ENCODE assay signal across 8 cellular contexts in the genomic region with DNA sequence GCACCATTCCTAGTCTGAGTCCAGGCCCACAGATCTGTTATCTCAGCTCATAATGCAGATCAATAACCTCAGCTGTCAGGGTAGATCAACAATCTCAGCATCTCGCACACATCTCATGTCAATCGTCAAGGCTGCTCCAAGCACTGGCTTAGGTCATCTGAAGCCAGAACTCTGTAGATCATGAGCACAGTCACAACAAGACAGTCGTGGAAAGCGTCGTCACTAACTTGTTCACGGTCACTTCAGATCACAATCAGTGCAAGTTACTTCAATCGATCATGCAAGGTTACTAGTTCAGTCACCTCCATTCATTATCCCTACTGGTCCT.
DNase-seq lines count a peak whose midpoint lies in the region; ATAC-seq, FAIRE-seq and TF ChIP-seq lines count a peak whose summit lies in the region.

No MANE protein-coding gene starts in this region.

- RAD21 ChIA-PET in GM12878 (lab: Charles Lee; ENCODE audit: unreplicated experiment): interaction anchor here (1.5 kb wide), 1 partner anchor 24 kb away, joined by 3 read pairs; no protein-coding TSS in a partner anchor

- ATAC-seq in HG03558 (IDR thresholded peaks at IDR 0.05; ENCODE audit: extremely low read depth, unreplicated experiment): peak; percentile 13
- ATAC-seq in GM12878: no peak
- ATAC-seq in memory B cell (ENCODE audit: low read depth): no peak

- H3K4me1 ChIP-seq in GM12878 (ENCODE audit: control insufficient read depth, insufficient read depth, low read length): peaks cover 19% of the 10 kb centered on the region
- peaks cover 5 to 22% of the 10 kb centered on the region in 2 donors for H3K4me1 ChIP-seq in uterus

- H3K27me3 ChIP-seq in GM12878 (replicated peaks in 1 of 2; ENCODE audit: control insufficient read depth in 2 of 2, insufficient read depth in 2 of 2, low read length in 1 of 2): no peaks in the 10 kb centered on the region
- H3K27me3 ChIP-seq in uterus: no peaks in the 10 kb centered on the region

- CTCF ChIA-PET in GM12878 (lab: Yijun Ruan, JAX): interaction anchor here (1.2 kb wide), 1 partner anchor 24 kb away, joined by 4 read pairs; no protein-coding TSS in a partner anchor

- peaks cover 6% of the 10 kb centered on the region for H3K36me3 Mint-ChIP-seq in memory B cell

- intact Hi-C loops in GM12878 (cut with micrococcal nuclease; ENCODE audit: unreplicated experiment) (no loop called here), uterus (cut with DNase I; ENCODE audit: low total_unique reads) (no loop called here)

- no peaks in the 10 kb centered on the region for H3K36me3 ChIP-seq in GM12878 (ENCODE audit: control insufficient read depth in 2 of 2, insufficient read depth in 2 of 2, low read length in 1 of 2)
- no peaks in the 10 kb centered on the region for H3K36me3 ChIP-seq in uterus

- H3K4me1 Mint-ChIP-seq in memory B cell: peaks cover 34% of the 10 kb centered on the region

- POLR2A ChIA-PET in GM12878 (lab: Charles Lee): interaction anchor here (1.6 kb wide), 1 partner anchor 9 kb away, joined by 3 read pairs; no protein-coding TSS in a partner anchor

- peak overlapping the region; percentile 93 for H3K4me3 Mint-ChIP-seq in memory B cell

- H3K9ac ChIP-seq in GM12878 (ENCODE audit: control insufficient read depth, insufficient read depth, low read length): peak overlapping the region; percentile 75

- TF ChIP-seq RAD21 in GM12878 (IDR thresholded peaks at IDR 0.05; ENCODE audit: insufficient read depth, low read depth, low read length): no peak

- TF ChIP-seq CTCF in C4-2B (conservative IDR thresholded peaks at IDR 0.05) (no peak), GM12878 (IDR thresholded peaks at IDR 0.05 in 2 of 3, conservative IDR thresholded peaks at IDR 0.05 in 1 of 3; ENCODE audit: control insufficient read depth in 2 of 3, extremely low read depth in 1 of 3, insufficient read depth in 1 of 3, low read depth in 3 of 3, low read length in 3 of 3) (no peak), uterus (IDR thresholded peaks at IDR 0.05) (no peak)

- no peak for TF ChIP-seq EP300 in GM12878 (IDR thresholded peaks at IDR 0.05; ENCODE audit: borderline replicate concordance in 1 of 2, control insufficient read depth in 1 of 2, low read depth in 2 of 2, low read length in 2 of 2)

- H3K27ac ChIP-seq in C4-2B: peak overlapping the region; percentile 86
- H3K27ac ChIP-seq in GM12878 (ENCODE audit: control insufficient read depth, insufficient read depth): peak overlapping the region; percentile 59
- H3K27ac ChIP-seq in uterus: peak overlapping the region; percentile 86 to 97

- peak overlapping the region; percentile 84 for H3K4me2 ChIP-seq in GM12878 (ENCODE audit: control insufficient read depth, insufficient read depth)

- no peaks in the 10 kb centered on the region for H3K9me3 Mint-ChIP-seq in memory B cell

- TF ChIP-seq POLR2A in GM12878 (IDR thresholded peaks at IDR 0.05; ENCODE audit: low read depth, low read length) (no peak), uterus (IDR thresholded peaks at IDR 0.05) (no peak), GM12891 (IDR thresholded peaks at IDR 0.05; ENCODE audit: low read depth, low read length) (no peak)

- no peaks in the 10 kb centered on the region for H3K27me3 Mint-ChIP-seq in memory B cell

- H4K20me1 ChIP-seq in GM12878 (ENCODE audit: control insufficient read depth, insufficient read depth): peaks cover 3% of the 10 kb centered on the region; the same call in 1 of the 2 replicates

- SMC1A ChIA-PET in GM12878 (lab: Charles Lee; ENCODE audit: uncharacterized antibody, unreplicated experiment): interaction anchor here (0.7 kb wide), 1 partner anchor 25 kb away, joined by 3 read pairs; no protein-coding TSS in a partner anchor

- peak overlapping the region; percentile 76 for H3K27ac Mint-ChIP-seq in memory B cell

- in situ Hi-C loops in GM12878 (cut with MboI): no loop called here

- H3K79me2 ChIP-seq in GM12878 (ENCODE audit: control insufficient read depth, insufficient read depth, low read length): peaks cover 43% of the 10 kb centered on the region

- peak; percentile 7 for FAIRE-seq in GM12878 (lab: Jason Lieb, UNC)
- FAIRE-seq in GM19239 (lab: Jason Lieb, UNC): no peak
- no peak for FAIRE-seq in GM12891 (lab: Jason Lieb, UNC)

- peak overlapping the region; percentile 94 for H3K4me3 ChIP-seq in GM12878
- H3K4me3 ChIP-seq in uterus: peak overlapping the region; percentile 65 to 86

- H3K9me3 ChIP-seq in GM12878 (replicated peaks; ENCODE audit: control insufficient read depth, insufficient read depth, low read length): no peaks in the 10 kb centered on the region
- H3K9me3 ChIP-seq in uterus: no peaks in the 10 kb centered on the region

- WGBS in GM12878 (ENCODE audit: insufficient coverage, insufficient replicate concordance, low lambda C conversion rate, missing lambda C conversion rate): 76% methylated on average over 7 of the region's 7 CpGs

- no peak for DNase-seq in GM12878 (ENCODE audit: low read depth, low spot score)
- DNase-seq in memory B cell (ENCODE audit: low spot score in 2 of 2): no peak
- DNase-seq in uterus: no peak
- DNase-seq in GM19239 (ENCODE audit: insufficient read length, low spot score): no peak
- no peak for DNase-seq in kidney tubule cell (ENCODE audit: low spot score)
- no peak for DNase-seq in GM12891 (ENCODE audit: insufficient read length, low spot score)

- H2AFZ ChIP-seq in GM12878 (ENCODE audit: control insufficient read depth, low read depth, low read length): peak overlapping the region; percentile 96

- no TSS peak for BruUV-seq in GM12878 (replicated peaks; lab: Mats Ljungman, UMichigan)

TF ChIP-seq in GM12878, 131 proteins besides CTCF, POLR2A, EP300 and RAD21 (continues in another document):
- no peak for TF ChIP-seq SREBF1 (IDR thresholded peaks at IDR 0.05; ENCODE audit: low read length)
- TF ChIP-seq ZBTB40 (IDR thresholded peaks at IDR 0.05; ENCODE audit: borderline replicate concordance): peak; percentile 21; the same call in 1 of the 2 replicates
- TF ChIP-seq FOXM1 (IDR thresholded peaks at IDR 0.05; ENCODE audit: low read depth, low read length): no peak
- no peak for TF ChIP-seq DPF2 (IDR thresholded peaks at IDR 0.05)

TF ChIP-seq in GM12891, 5 proteins besides CTCF, POLR2A, EP300 and RAD21:
- TF ChIP-seq POU2F2 (IDR thresholded peaks at IDR 0.05; ENCODE audit: low read depth, low read length) (no peak), TAF1 (IDR thresholded peaks at IDR 0.05; ENCODE audit: low read depth, low read length) (no peak), SPI1 (IDR thresholded peaks at IDR 0.05; ENCODE audit: low read depth, low read length) (no peak), POLR2AphosphoS5 (IDR thresholded peaks at IDR 0.05; ENCODE audit: low read depth, low read length) (no peak; the same call in 1 of the 2 replicates), PAX5 (IDR thresholded peaks at IDR 0.05; ENCODE audit: insufficient read depth, low read length, severe bottlenecking) (no peak)
